Comparison of ENCODE assay signal across 8 cellular contexts in genomic region chr12:50505386-50505827, GRCh38. TPM values are rescaled to one million over a fixed set of nuclear protein-coding genes. Genes with fewer than 3 reads are reported as not detected.
DNase-seq lines count a peak whose midpoint lies in the region; ATAC-seq, FAIRE-seq and TF ChIP-seq lines count a peak whose summit lies in the region.

No MANE protein-coding gene starts in this region.

- CTCF ChIA-PET in naive thymus-derived CD4-positive, alpha-beta T cell (lab: Charles Lee): interaction anchor here (0.5 to 5.8 kb wide), 10 partner anchors 9 to 137 kb away, joined by 3 to 60 read pairs (median 4); no protein-coding TSS in a partner anchor

- peaks cover 4% of the 10 kb centered on the region; the same call in 1 of the 2 replicates for H3K36me3 ChIP-seq in HUES64 (ENCODE audit: insufficient read depth, low read length)
- H3K36me3 ChIP-seq in naive thymus-derived CD4-positive, alpha-beta T cell (ENCODE audit: control insufficient read depth in 2 of 3, insufficient read depth in 3 of 3, low read length in 3 of 3): peaks cover 0 to 7% (median 0%) of the 10 kb centered on the region in 3 experiments
- no peaks in the 10 kb centered on the region for H3K36me3 ChIP-seq in tibial artery

- no peaks in the 10 kb centered on the region for H3K27me3 Mint-ChIP-seq in naive thymus-derived CD4-positive, alpha-beta T cell

- TF ChIP-seq CTCF in tibial artery (IDR thresholded peaks at IDR 0.05): no peak

- H3K4me1 Mint-ChIP-seq in naive thymus-derived CD4-positive, alpha-beta T cell: peaks cover 36 to 54% (median 49%) of the 10 kb centered on the region in 7 donors

- peaks cover 0 to 16% (median 0%) of the 10 kb centered on the region in 5 donors for H3K36me3 Mint-ChIP-seq in naive thymus-derived CD4-positive, alpha-beta T cell

- H3K27ac Mint-ChIP-seq in naive thymus-derived CD4-positive, alpha-beta T cell: peak overlapping the region; percentile 90 to 97 (median 94)

- H3K9me3 Mint-ChIP-seq in naive thymus-derived CD4-positive, alpha-beta T cell: peaks cover 0 to 8% (median 0%) of the 10 kb centered on the region in 11 donors

- H3K4me3 ChIP-seq in HUES64 (ENCODE audit: low read length): peak overlapping the region; percentile 92
- H3K4me3 ChIP-seq in naive thymus-derived CD4-positive, alpha-beta T cell (ENCODE audit: low read length): peak overlapping the region; percentile 83
- H3K4me3 ChIP-seq in tibial artery: peak overlapping the region; percentile 85 to 94

- no peak for FAIRE-seq in HTR-8/SVneo (lab: Jason Lieb, UNC)

- under 1% methylated on average over 10 of the region's 13 CpGs for WGBS in HUES64

- H3K4me3 Mint-ChIP-seq in naive thymus-derived CD4-positive, alpha-beta T cell: peak overlapping the region; percentile 93 to 99 (median 98)

- H3K27ac ChIP-seq in HUES64 (ENCODE audit: low read depth, low read length) (peak overlapping the region; percentile 84), tibial artery (peak overlapping the region; percentile 92 to 98)
- H3K27ac ChIP-seq in naive thymus-derived CD4-positive, alpha-beta T cell (ENCODE audit: low read depth, low read length): peak overlapping the region; percentile 93

- H3K4me1 ChIP-seq in HUES64 (ENCODE audit: insufficient read depth, low read length): peaks cover 15% of the 10 kb centered on the region; the same call in 1 of the 2 replicates
- peaks cover 33 to 45% of the 10 kb centered on the region in 2 donors for H3K4me1 ChIP-seq in naive thymus-derived CD4-positive, alpha-beta T cell (ENCODE audit: control insufficient read depth in 2 of 2, insufficient read depth in 2 of 2, low read length in 2 of 2)
- peaks cover 0 to 42% (median 25%) of the 10 kb centered on the region in 4 donors for H3K4me1 ChIP-seq in tibial artery

- H3K9me3 ChIP-seq in HUES64 (ENCODE audit: insufficient read depth, low read depth, low read length) (no peaks in the 10 kb centered on the region), tibial artery (no peaks in the 10 kb centered on the region)
- no peaks in the 10 kb centered on the region for H3K9me3 ChIP-seq in naive thymus-derived CD4-positive, alpha-beta T cell (ENCODE audit: control insufficient read depth in 2 of 3, low read length in 3 of 3)

- POLR2A ChIA-PET in naive thymus-derived CD4-positive, alpha-beta T cell (lab: Charles Lee): interaction anchor here (1.2 to 7.6 kb wide), 8 partner anchors 9 to 135 kb away, joined by 4 to 84 read pairs (median 8); no protein-coding TSS in a partner anchor

- H3K9ac ChIP-seq in HUES64 (ENCODE audit: low read depth, low read length): peak overlapping the region; percentile 93

- intact Hi-C loops in naive thymus-derived CD4-positive, alpha-beta T cell (cut with micrococcal nuclease): loop anchor here (1.0 to 10.0 kb wide), 6 partner anchors 15 to 522 kb away; partner anchors contain the start of genes SLC11A2 (in 2 of the 2) and LARP4 (in 1 of the 2)
- intact Hi-C loops in tibial artery (cut with DNase I; ENCODE audit: low total_unique reads): no loop called here

- no peaks in the 10 kb centered on the region for H3K27me3 ChIP-seq in HUES64 (ENCODE audit: insufficient read depth, low read length)
- H3K27me3 ChIP-seq in naive thymus-derived CD4-positive, alpha-beta T cell (ENCODE audit: control insufficient read depth in 2 of 2, insufficient read depth in 2 of 2, low read length in 2 of 2): no peaks in the 10 kb centered on the region
- no peaks in the 10 kb centered on the region for H3K27me3 ChIP-seq in tibial artery

- peak; percentile 19 for ATAC-seq in GM21381 (IDR thresholded peaks at IDR 0.05; ENCODE audit: unreplicated experiment)
- peak; percentile 19 for ATAC-seq in esophagus mucosa
- ATAC-seq in naive thymus-derived CD4-positive, alpha-beta T cell: peak; percentile 15

- DNase-seq in DMS79 treated with DMSO at 0.1 percent for 48 hours (lab: John Stamatoyannopoulos, UW): peak; percentile 39
- DNase-seq in activated CD4-positive, alpha-beta T cell treated with anti-CD3 and anti-CD28 coated beads, Interleukin-2, amount 50 U/mL, for 4 hours: peak; percentile 16 to 18
- DNase-seq in naive thymus-derived CD4-positive, alpha-beta T cell: peak in 7 of 9 donors; percentile 23 to 49 (median 38)
- DNase-seq in tibial artery: peak; percentile 28 to 71
- DNase-seq in HTR-8/SVneo (ENCODE audit: insufficient read length, low spot score): no peak

RNA-seq across cellular contexts. Expression of gene DIP2B, which starts 0.6 kb away (rescaled TPM):
- polyA plus RNA-seq in HUES64 (2013, experiment 1 of 2): 13.2 TPM
- polyA plus RNA-seq in HUES64 (2013, experiment 2 of 2): 12.9 TPM
- 35.3 TPM for total RNA-seq in esophagus mucosa
- 10 to 100 TPM; 34.1 to 41.8 (median 39.9) TPM for total RNA-seq in naive thymus-derived CD4-positive, alpha-beta T cell
- 10 to 100 TPM; 10.0 to 23.5 TPM for polyA plus RNA-seq in naive thymus-derived CD4-positive, alpha-beta T cell
